1 cellular context compared by ENCODE assay signal in the genomic region with DNA sequence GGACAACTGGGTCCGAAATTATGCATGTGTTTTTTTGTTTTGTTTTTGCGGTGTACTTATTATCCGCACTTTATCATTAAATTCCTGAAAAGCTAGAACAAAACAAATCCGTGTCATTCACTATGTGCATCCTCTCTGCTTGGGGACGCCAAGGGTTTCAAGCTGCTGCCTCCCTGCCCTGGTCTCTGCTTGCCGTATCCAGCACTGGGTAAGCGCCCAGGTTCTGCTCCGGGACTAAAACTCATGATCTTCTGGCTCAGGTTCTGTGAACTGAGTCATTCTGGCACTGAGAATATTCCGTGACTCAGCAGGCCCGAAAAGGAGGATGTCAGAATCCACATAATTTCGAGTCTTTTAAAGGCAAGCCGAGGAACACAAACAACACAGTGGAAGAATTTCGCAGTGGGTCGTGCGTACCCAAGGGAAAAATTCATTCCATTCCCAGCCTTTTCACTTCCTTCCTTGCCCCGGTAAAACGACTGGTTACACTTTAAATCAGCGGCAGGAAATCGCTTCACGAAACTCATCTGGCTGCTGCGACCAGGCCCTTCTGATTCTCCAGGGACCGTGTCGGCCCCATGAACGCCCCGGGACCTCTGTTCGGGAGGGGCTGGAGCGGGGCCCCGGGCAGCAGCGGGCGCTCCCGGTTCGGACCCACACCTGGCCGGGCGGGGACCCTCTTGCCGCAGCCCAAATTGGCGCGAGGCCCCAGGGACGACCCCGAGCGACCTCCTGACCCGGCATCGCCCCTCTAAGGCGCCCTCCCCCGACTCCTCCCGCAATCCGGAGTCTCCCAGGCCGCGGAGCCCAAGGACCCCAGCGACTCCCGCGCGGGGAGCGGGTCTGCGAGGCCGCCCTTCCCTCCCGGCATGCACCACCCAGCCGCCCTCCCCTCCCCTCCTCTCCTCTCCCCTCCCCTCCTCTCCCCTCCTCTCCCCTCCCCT.
TF ChIP-seq lines count a peak whose summit lies in the region.

No MANE protein-coding gene starts in this region.

TF ChIP-seq in GM12878, 131 proteins besides CTCF, POLR2A, EP300 and RAD21 (continued from another document and continues in another):
- TF ChIP-seq, protein P1, sequence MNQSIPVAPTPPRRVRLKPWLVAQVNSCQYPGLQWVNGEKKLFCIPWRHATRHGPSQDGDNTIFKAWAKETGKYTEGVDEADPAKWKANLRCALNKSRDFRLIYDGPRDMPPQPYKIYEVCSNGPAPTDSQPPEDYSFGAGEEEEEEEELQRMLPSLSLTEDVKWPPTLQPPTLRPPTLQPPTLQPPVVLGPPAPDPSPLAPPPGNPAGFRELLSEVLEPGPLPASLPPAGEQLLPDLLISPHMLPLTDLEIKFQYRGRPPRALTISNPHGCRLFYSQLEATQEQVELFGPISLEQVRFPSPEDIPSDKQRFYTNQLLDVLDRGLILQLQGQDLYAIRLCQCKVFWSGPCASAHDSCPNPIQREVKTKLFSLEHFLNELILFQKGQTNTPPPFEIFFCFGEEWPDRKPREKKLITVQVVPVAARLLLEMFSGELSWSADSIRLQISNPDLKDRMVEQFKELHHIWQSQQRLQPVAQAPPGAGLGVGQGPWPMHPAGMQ (IDR thresholded peaks at IDR 0.05; ENCODE audit: borderline replicate concordance): no peak
- TF ChIP-seq STAT3 (IDR thresholded peaks at IDR 0.05; ENCODE audit: low read depth, low read length) (no peak), SMAD1 (IDR thresholded peaks at IDR 0.05; ENCODE audit: low read depth, partially characterized antibody) (no peak), KDM1A (IDR thresholded peaks at IDR 0.05; ENCODE audit: borderline replicate concordance) (no peak), MEF2A (IDR thresholded peaks at IDR 0.05; ENCODE audit: insufficient read depth, low read depth, low read length) (no peak), SMARCA5 (IDR thresholded peaks at IDR 0.05) (no peak), TCF3 (IDR thresholded peaks at IDR 0.05; ENCODE audit: borderline replicate concordance, insufficient read depth, low read depth, low read length) (0 out of 2 replicates have a peak, but pooled peaks have one; percentile 9), EGR1 (IDR thresholded peaks at IDR 0.05; ENCODE audit: borderline replicate concordance in 1 of 2, low read depth in 2 of 2, low read length in 2 of 2) (no peak), POLR2AphosphoS2 (IDR thresholded peaks at IDR 0.05; ENCODE audit: low read depth, low read length) (0 out of 2 replicates have a peak, but pooled peaks have one; percentile 38), SREBF2 (IDR thresholded peaks at IDR 0.05; ENCODE audit: low read length) (no peak), CHD1 (IDR thresholded peaks at IDR 0.05; ENCODE audit: low read depth, low read length) (no peak), BCL11A (IDR thresholded peaks at IDR 0.05; ENCODE audit: low read depth, low read length) (no peak), YBX1 (IDR thresholded peaks at IDR 0.05) (no peak), TBL1XR1 (IDR thresholded peaks at IDR 0.05; ENCODE audit: low read depth, low read length) (no peak), LARP7 (IDR thresholded peaks at IDR 0.05) (peak; percentile 65), RELA (IDR thresholded peaks at IDR 0.05; ENCODE audit: borderline replicate concordance, partially characterized antibody) (no peak), NR2F1 (conservative IDR thresholded peaks at IDR 0.05) (peak; percentile 95), SUZ12 (IDR thresholded peaks at IDR 0.05; ENCODE audit: unreplicated experiment) (no peak), MTA3 (IDR thresholded peaks at IDR 0.05; ENCODE audit: borderline replicate concordance, low read length) (no peak), BRCA1 (IDR thresholded peaks at IDR 0.05; ENCODE audit: low read depth, low read length) (no peak), SIX5 (IDR thresholded peaks at IDR 0.05; ENCODE audit: low read depth, low read length, severe bottlenecking) (no peak), TARDBP (IDR thresholded peaks at IDR 0.05; ENCODE audit: borderline replicate concordance) (0 out of 2 replicates have a peak, but pooled peaks have one; percentile 29), POU2F2 (IDR thresholded peaks at IDR 0.05; ENCODE audit: borderline replicate concordance, low read depth, low read length) (no peak), RB1 (IDR thresholded peaks at IDR 0.05; ENCODE audit: borderline replicate concordance) (peak; percentile 27; the same call in 1 of the 2 replicates), SP1 (IDR thresholded peaks at IDR 0.05; ENCODE audit: low read depth, low read length) (no peak), CHD4 (IDR thresholded peaks at IDR 0.05) (no peak), RUNX3 (IDR thresholded peaks at IDR 0.05; ENCODE audit: low read length) (no peak), GABPA (IDR thresholded peaks at IDR 0.05; ENCODE audit: low read depth) (no peak), PML (IDR thresholded peaks at IDR 0.05; ENCODE audit: low read length) (no peak), MTA2 (IDR thresholded peaks at IDR 0.05; ENCODE audit: low read depth) (peak; percentile 54; the same call in 1 of the 2 replicates), HDAC2 (IDR thresholded peaks at IDR 0.05) (no peak), NBN (IDR thresholded peaks at IDR 0.05) (peak; percentile 81; the same call in 1 of the 2 replicates), ZSCAN29 (IDR thresholded peaks at IDR 0.05) (no peak), HDGF (IDR thresholded peaks at IDR 0.05) (no peak)
- TF ChIP-seq, protein P2, sequence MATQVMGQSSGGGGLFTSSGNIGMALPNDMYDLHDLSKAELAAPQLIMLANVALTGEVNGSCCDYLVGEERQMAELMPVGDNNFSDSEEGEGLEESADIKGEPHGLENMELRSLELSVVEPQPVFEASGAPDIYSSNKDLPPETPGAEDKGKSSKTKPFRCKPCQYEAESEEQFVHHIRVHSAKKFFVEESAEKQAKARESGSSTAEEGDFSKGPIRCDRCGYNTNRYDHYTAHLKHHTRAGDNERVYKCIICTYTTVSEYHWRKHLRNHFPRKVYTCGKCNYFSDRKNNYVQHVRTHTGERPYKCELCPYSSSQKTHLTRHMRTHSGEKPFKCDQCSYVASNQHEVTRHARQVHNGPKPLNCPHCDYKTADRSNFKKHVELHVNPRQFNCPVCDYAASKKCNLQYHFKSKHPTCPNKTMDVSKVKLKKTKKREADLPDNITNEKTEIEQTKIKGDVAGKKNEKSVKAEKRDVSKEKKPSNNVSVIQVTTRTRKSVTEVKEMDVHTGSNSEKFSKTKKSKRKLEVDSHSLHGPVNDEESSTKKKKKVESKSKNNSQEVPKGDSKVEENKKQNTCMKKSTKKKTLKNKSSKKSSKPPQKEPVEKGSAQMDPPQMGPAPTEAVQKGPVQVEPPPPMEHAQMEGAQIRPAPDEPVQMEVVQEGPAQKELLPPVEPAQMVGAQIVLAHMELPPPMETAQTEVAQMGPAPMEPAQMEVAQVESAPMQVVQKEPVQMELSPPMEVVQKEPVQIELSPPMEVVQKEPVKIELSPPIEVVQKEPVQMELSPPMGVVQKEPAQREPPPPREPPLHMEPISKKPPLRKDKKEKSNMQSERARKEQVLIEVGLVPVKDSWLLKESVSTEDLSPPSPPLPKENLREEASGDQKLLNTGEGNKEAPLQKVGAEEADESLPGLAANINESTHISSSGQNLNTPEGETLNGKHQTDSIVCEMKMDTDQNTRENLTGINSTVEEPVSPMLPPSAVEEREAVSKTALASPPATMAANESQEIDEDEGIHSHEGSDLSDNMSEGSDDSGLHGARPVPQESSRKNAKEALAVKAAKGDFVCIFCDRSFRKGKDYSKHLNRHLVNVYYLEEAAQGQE (IDR thresholded peaks at IDR 0.05; ENCODE audit: low read depth, low read length): no peak
- TF ChIP-seq, protein P3, sequence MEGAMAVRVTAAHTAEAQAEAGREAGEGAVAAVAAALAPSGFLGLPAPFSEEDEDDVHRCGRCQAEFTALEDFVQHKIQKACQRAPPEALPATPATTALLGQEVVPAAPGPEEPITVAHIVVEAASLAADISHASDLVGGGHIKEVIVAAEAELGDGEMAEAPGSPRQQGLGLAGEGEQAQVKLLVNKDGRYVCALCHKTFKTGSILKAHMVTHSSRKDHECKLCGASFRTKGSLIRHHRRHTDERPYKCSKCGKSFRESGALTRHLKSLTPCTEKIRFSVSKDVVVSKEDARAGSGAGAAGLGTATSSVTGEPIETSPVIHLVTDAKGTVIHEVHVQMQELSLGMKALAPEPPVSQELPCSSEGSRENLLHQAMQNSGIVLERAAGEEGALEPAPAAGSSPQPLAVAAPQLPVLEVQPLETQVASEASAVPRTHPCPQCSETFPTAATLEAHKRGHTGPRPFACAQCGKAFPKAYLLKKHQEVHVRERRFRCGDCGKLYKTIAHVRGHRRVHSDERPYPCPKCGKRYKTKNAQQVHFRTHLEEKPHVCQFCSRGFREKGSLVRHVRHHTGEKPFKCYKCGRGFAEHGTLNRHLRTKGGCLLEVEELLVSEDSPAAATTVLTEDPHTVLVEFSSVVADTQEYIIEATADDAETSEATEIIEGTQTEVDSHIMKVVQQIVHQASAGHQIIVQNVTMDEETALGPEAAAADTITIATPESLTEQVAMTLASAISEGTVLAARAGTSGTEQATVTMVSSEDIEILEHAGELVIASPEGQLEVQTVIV (IDR thresholded peaks at IDR 0.05; ENCODE audit: borderline replicate concordance, partially characterized antibody): no peak
- TF ChIP-seq, protein P4, sequence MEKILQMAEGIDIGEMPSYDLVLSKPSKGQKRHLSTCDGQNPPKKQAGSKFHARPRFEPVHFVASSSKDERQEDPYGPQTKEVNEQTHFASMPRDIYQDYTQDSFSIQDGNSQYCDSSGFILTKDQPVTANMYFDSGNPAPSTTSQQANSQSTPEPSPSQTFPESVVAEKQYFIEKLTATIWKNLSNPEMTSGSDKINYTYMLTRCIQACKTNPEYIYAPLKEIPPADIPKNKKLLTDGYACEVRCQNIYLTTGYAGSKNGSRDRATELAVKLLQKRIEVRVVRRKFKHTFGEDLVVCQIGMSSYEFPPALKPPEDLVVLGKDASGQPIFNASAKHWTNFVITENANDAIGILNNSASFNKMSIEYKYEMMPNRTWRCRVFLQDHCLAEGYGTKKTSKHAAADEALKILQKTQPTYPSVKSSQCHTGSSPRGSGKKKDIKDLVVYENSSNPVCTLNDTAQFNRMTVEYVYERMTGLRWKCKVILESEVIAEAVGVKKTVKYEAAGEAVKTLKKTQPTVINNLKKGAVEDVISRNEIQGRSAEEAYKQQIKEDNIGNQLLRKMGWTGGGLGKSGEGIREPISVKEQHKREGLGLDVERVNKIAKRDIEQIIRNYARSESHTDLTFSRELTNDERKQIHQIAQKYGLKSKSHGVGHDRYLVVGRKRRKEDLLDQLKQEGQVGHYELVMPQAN (conservative IDR thresholded peaks at IDR 0.05): peak; percentile 50; the same call in 1 of the 2 replicates
- TF ChIP-seq, protein P5, sequence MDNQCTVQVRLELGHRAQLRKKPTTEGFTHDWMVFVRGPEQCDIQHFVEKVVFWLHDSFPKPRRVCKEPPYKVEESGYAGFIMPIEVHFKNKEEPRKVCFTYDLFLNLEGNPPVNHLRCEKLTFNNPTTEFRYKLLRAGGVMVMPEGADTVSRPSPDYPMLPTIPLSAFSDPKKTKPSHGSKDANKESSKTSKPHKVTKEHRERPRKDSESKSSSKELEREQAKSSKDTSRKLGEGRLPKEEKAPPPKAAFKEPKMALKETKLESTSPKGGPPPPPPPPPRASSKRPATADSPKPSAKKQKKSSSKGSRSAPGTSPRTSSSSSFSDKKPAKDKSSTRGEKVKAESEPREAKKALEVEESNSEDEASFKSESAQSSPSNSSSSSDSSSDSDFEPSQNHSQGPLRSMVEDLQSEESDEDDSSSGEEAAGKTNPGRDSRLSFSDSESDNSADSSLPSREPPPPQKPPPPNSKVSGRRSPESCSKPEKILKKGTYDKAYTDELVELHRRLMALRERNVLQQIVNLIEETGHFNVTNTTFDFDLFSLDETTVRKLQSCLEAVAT (IDR thresholded peaks at IDR 0.05): no peak
- TF ChIP-seq, protein P6, sequence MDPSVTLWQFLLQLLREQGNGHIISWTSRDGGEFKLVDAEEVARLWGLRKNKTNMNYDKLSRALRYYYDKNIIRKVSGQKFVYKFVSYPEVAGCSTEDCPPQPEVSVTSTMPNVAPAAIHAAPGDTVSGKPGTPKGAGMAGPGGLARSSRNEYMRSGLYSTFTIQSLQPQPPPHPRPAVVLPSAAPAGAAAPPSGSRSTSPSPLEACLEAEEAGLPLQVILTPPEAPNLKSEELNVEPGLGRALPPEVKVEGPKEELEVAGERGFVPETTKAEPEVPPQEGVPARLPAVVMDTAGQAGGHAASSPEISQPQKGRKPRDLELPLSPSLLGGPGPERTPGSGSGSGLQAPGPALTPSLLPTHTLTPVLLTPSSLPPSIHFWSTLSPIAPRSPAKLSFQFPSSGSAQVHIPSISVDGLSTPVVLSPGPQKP (IDR thresholded peaks at IDR 0.05; ENCODE audit: low read depth, low read length): no peak
- TF ChIP-seq, protein P7, sequence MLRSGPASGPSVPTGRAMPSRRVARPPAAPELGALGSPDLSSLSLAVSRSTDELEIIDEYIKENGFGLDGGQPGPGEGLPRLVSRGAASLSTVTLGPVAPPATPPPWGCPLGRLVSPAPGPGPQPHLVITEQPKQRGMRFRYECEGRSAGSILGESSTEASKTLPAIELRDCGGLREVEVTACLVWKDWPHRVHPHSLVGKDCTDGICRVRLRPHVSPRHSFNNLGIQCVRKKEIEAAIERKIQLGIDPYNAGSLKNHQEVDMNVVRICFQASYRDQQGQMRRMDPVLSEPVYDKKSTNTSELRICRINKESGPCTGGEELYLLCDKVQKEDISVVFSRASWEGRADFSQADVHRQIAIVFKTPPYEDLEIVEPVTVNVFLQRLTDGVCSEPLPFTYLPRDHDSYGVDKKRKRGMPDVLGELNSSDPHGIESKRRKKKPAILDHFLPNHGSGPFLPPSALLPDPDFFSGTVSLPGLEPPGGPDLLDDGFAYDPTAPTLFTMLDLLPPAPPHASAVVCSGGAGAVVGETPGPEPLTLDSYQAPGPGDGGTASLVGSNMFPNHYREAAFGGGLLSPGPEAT (IDR thresholded peaks at IDR 0.05; ENCODE audit: low read depth): peak; percentile 86
- TF ChIP-seq, protein P8, sequence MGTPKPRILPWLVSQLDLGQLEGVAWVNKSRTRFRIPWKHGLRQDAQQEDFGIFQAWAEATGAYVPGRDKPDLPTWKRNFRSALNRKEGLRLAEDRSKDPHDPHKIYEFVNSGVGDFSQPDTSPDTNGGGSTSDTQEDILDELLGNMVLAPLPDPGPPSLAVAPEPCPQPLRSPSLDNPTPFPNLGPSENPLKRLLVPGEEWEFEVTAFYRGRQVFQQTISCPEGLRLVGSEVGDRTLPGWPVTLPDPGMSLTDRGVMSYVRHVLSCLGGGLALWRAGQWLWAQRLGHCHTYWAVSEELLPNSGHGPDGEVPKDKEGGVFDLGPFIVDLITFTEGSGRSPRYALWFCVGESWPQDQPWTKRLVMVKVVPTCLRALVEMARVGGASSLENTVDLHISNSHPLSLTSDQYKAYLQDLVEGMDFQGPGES (IDR thresholded peaks at IDR 0.05): no peak
- TF ChIP-seq, protein P9, sequence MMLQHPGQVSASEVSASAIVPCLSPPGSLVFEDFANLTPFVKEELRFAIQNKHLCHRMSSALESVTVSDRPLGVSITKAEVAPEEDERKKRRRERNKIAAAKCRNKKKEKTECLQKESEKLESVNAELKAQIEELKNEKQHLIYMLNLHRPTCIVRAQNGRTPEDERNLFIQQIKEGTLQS (IDR thresholded peaks at IDR 0.05; ENCODE audit: borderline replicate concordance, extremely low read depth, low read depth, low read length): no peak
- TF ChIP-seq, protein P10, sequence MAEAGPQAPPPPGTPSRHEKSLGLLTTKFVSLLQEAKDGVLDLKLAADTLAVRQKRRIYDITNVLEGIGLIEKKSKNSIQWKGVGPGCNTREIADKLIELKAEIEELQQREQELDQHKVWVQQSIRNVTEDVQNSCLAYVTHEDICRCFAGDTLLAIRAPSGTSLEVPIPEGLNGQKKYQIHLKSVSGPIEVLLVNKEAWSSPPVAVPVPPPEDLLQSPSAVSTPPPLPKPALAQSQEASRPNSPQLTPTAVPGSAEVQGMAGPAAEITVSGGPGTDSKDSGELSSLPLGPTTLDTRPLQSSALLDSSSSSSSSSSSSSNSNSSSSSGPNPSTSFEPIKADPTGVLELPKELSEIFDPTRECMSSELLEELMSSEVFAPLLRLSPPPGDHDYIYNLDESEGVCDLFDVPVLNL (IDR thresholded peaks at IDR 0.05; ENCODE audit: low read depth, low read length): no peak
